ENCODE assay signal across 1 cellular context in genomic region chr14:60485057-60485599, GRCh38.
TF ChIP-seq lines count a peak whose summit lies in the region.

No MANE protein-coding gene starts in this region.

TF ChIP-seq in IMR-90, 13 proteins besides CTCF, POLR2A, EP300 and RAD21:
- no peak for TF ChIP-seq CEBPB (IDR thresholded peaks at IDR 0.05; ENCODE audit: low read depth, low read length)
- TF ChIP-seq MXI1 (IDR thresholded peaks at IDR 0.05; ENCODE audit: borderline replicate concordance, low read depth, low read length), result 0 out of 2 replicates have a peak, but pooled peaks have one; percentile 48
